19 cellular contexts compared by ENCODE assay signal in genomic region chr5:8333977-8334376, GRCh38.
DNase-seq lines count a peak whose midpoint lies in the region; ATAC-seq lines count a peak whose summit lies in the region.
"Had no signal": no experiment of that assay in that cellular context is flagged by ENCODE, and none has a peak within 500 bp of the region (broad histone marks: within the 10 kb centered on the region; RNA-seq: fewer than 3 reads in every experiment).

No MANE protein-coding gene starts in this region.

- H3K4me3 ChIP-seq in BLaER1 treated with 17β-estradiol and CSF1 and Interleukin-3, amounts not matched to agents 10 nM and 100 nM = 0 out of 20 replicates have a peak overlapping the region, but pooled peaks of 1 of the 10 experiments have one; percentile 0

- peak overlapping the region; percentile 48 to 91 (median 67) for H3K4me2 ChIP-seq in BLaER1 treated with 17β-estradiol and CSF1 and Interleukin-3, amounts not matched to agents 10 nM and 100 nM
- H3K4me2 ChIP-seq: SK-N-SH had no signal

- no peak overlapping the region for H3K9ac ChIP-seq in BLaER1 treated with 17β-estradiol and CSF1 and Interleukin-3, amounts not matched to agents 10 nM and 100 nM
- H3K9ac ChIP-seq: SK-N-SH had no signal

- H4K20me1 ChIP-seq in BLaER1 treated with 17β-estradiol and CSF1 and Interleukin-3, amounts not matched to agents 10 nM and 100 nM = no peaks in the 10 kb centered on the region

- no peaks in the 10 kb centered on the region for H3K36me3 ChIP-seq in BLaER1 treated with 17β-estradiol and CSF1 and Interleukin-3, amounts not matched to agents 10 nM and 100 nM

- peak; percentile 44 for ATAC-seq in sciatic nerve
- ATAC-seq in GM21526 (IDR thresholded peaks at IDR 0.05; ENCODE audit: low FRiP score, unreplicated experiment) = no peak
- no peak for ATAC-seq in HG03565 (IDR thresholded peaks at IDR 0.05; ENCODE audit: unreplicated experiment)
- ATAC-seq: CD8-positive, alpha-beta T cell had no signal

- no peak overlapping the region; a peak in 2 of 22 replicates for H3K27ac ChIP-seq in BLaER1 treated with 17β-estradiol and CSF1 and Interleukin-3, amounts not matched to agents 10 nM and 100 nM
- H3K27ac ChIP-seq: RWPE1 had no signal

- peaks cover 11 to 60% (median 41%) of the 10 kb centered on the region in 10 experiments for H3K4me1 ChIP-seq in BLaER1 treated with 17β-estradiol and CSF1 and Interleukin-3, amounts not matched to agents 10 nM and 100 nM

- peak; percentile 16 for DNase-seq in EL
- DNase-seq in astrocyte of the hippocampus (ENCODE audit: low read depth, low spot score) = peak; percentile 7
- no peak for DNase-seq in sciatic nerve (ENCODE audit: low spot score)
- no peak for DNase-seq in NCI-H1105 (lab: John Stamatoyannopoulos, UW)
- DNase-seq: CD8-positive, alpha-beta T cell; DMS153; H9; KG1; NCI-H1694; NCI-H2081 treated with DMSO at 0.1 percent for 48 hours; NCI-H2227 treated with DMSO at 0.1 percent for 48 hours; NCI-H510A; NK-92 treated with Interleukin-12 subunit alpha and Interleukin-12 subunit beta, amount 100 ng/mL, for 24 hours; SHP77 treated with DMSO at 0.1 percent for 48 hours; SK-N-SH had no signal

- no peaks in the 10 kb centered on the region for H3K27me3 ChIP-seq in BLaER1 treated with 17β-estradiol and CSF1 and Interleukin-3, amounts not matched to agents 10 nM and 100 nM

- intact Hi-C loops in sciatic nerve (cut with DNase I) = no loop called here

- peaks cover 0 to 12% (median 0%) of the 10 kb centered on the region in 11 experiments; a peak in 3 of 22 replicates for H3K9me3 ChIP-seq in BLaER1 treated with 17β-estradiol and CSF1 and Interleukin-3, amounts not matched to agents 10 nM and 100 nM (replicated peaks in 1 of 11)
- H3K9me3 ChIP-seq: SK-N-SH had no signal

Comparison
In these comparisons a context has a peak if more than half of its experiments do, and no peak if none do; other contexts are left out.
1. DNase-seq: peak in EL (single experiment) and astrocyte of the hippocampus (single experiment); none in sciatic nerve (single experiment) and NCI-H1105 (single experiment).